Comparison of ENCODE assay signal across 10 cellular contexts in the genomic region with DNA sequence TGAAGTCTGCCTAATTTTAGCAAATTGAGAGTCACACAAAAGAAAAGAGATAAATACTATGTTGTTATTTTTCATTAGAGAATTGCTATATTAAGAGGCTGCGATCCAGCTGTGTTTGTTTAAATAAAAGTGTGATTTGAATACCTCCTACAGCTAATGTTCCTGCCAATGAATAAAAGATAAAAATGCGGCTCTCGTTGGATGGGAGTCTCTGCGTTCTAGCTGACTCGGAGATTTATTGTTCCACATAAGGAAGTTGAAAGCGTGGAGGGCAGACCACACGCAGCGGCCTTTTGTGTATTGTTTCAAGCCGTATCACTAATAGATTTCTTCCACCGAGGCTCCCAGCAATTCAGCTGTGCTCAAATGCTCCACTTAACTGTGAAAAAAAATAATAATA.
DNase-seq lines count a peak whose midpoint lies in the region; ATAC-seq, FAIRE-seq and TF ChIP-seq lines count a peak whose summit lies in the region.
"Had no signal": no experiment of that assay in that cellular context is flagged by ENCODE, and none has a peak within 500 bp of the region (broad histone marks: within the 10 kb centered on the region; RNA-seq: fewer than 3 reads in every experiment).

No MANE protein-coding gene starts in this region.

- H3K4me1 ChIP-seq in astrocyte (ENCODE audit: insufficient read depth, low read length) (peaks cover 7% of the 10 kb centered on the region), left lung (no peaks in the 10 kb centered on the region)
- H3K4me1 ChIP-seq: breast epithelium had no signal

- peak overlapping the region; percentile 55 for H3K4me2 ChIP-seq in astrocyte (ENCODE audit: low read length)

- H3K4me1 Mint-ChIP-seq in astrocyte (ENCODE audit: low read depth, unreplicated experiment), result peaks cover 12% of the 10 kb centered on the region
- no peaks in the 10 kb centered on the region for H3K4me1 Mint-ChIP-seq in activated naive CD8-positive, alpha-beta T cell treated with anti-CD3 and anti-CD28 coated beads, Interleukin-2, amount 50 U/mL, for 24 hours
- H3K4me1 Mint-ChIP-seq: activated CD8-positive, alpha-beta memory T cell treated with anti-CD3 and anti-CD28 coated beads, Interleukin-2, amount 10 ng/mL, durations not matched to agents 7 days and 5 days had no signal

- H3K4me3 ChIP-seq in astrocyte (ENCODE audit: insufficient read depth, low read depth, low read length) (peak overlapping the region; percentile 20), left lung (no peak overlapping the region)
- H3K4me3 ChIP-seq: breast epithelium had no signal

- H3K79me2 ChIP-seq in astrocyte (ENCODE audit: insufficient read depth, low read length), result no peaks in the 10 kb centered on the region

- H3K9me3 ChIP-seq in astrocyte (ENCODE audit: insufficient read depth, low read depth, low read length), result no peaks in the 10 kb centered on the region
- no peaks in the 10 kb centered on the region for H3K9me3 ChIP-seq in left lung
- H3K9me3 ChIP-seq: breast epithelium had no signal

- H3K27ac Mint-ChIP-seq in astrocyte (ENCODE audit: unreplicated experiment), result no peak overlapping the region
- H3K27ac Mint-ChIP-seq in activated naive CD8-positive, alpha-beta T cell treated with anti-CD3 and anti-CD28 coated beads, Interleukin-2, amount 50 U/mL, for 24 hours, result no peak overlapping the region
- H3K27ac Mint-ChIP-seq: activated CD8-positive, alpha-beta memory T cell treated with anti-CD3 and anti-CD28 coated beads, Interleukin-2, amount 10 ng/mL, durations not matched to agents 7 days and 5 days had no signal

- no peak overlapping the region for H3K27ac ChIP-seq in astrocyte (ENCODE audit: low read depth, low read length)
- H3K27ac ChIP-seq in left lung, result no peak overlapping the region

- peaks cover 6% of the 10 kb centered on the region for H3K27me3 Mint-ChIP-seq in astrocyte (ENCODE audit: low read depth, unreplicated experiment)
- peaks cover 9% of the 10 kb centered on the region for H3K27me3 Mint-ChIP-seq in activated naive CD8-positive, alpha-beta T cell treated with anti-CD3 and anti-CD28 coated beads, Interleukin-2, amount 50 U/mL, for 24 hours

- no peaks in the 10 kb centered on the region for H3K36me3 Mint-ChIP-seq in astrocyte (ENCODE audit: low read depth, unreplicated experiment)
- no peaks in the 10 kb centered on the region for H3K36me3 Mint-ChIP-seq in activated naive CD8-positive, alpha-beta T cell treated with anti-CD3 and anti-CD28 coated beads, Interleukin-2, amount 50 U/mL, for 24 hours (ENCODE audit: low read depth)
- H3K36me3 Mint-ChIP-seq: activated CD8-positive, alpha-beta memory T cell treated with anti-CD3 and anti-CD28 coated beads, Interleukin-2, amount 10 ng/mL, durations not matched to agents 7 days and 5 days had no signal

- no peak for FAIRE-seq in astrocyte (lab: Jason Lieb, UNC)

- DNase-seq in Ammon's horn (ENCODE audit: low spot score) (peak; percentile 57), NCI-H187 treated with DMSO at 0.1 percent for 48 hours (lab: John Stamatoyannopoulos, UW) (peak; percentile 42), astrocyte (ENCODE audit: low read depth) (peak; percentile 51), left lung (peak in 1 of 2 donors; percentile 17)
- no peak for DNase-seq in activated naive CD8-positive, alpha-beta T cell treated with anti-CD3 and anti-CD28 coated beads, Interleukin-2, amount 50 U/mL, for 24 hours
- DNase-seq: activated CD8-positive, alpha-beta memory T cell treated with anti-CD3 and anti-CD28 coated beads, Interleukin-2, amount 10 ng/mL, durations not matched to agents 7 days and 5 days had no signal

- no peak overlapping the region for H3K9ac ChIP-seq in astrocyte (ENCODE audit: low read length)

- no peaks in the 10 kb centered on the region for H4K20me1 ChIP-seq in astrocyte (ENCODE audit: insufficient read depth, low read length)

- H2AFZ ChIP-seq in astrocyte (ENCODE audit: low read depth, low read length), result peak overlapping the region; percentile 13

- H3K27me3 ChIP-seq in astrocyte (ENCODE audit: insufficient read depth, low read length) (no peaks in the 10 kb centered on the region), left lung (no peaks in the 10 kb centered on the region)
- H3K27me3 ChIP-seq: breast epithelium had no signal

- TF ChIP-seq CTCF in astrocyte (IDR thresholded peaks at IDR 0.05; ENCODE audit: insufficient read depth, low read depth, low read length) (no peak), left lung (IDR thresholded peaks at IDR 0.05) (no peak)

- intact Hi-C loops in left lung (cut with DNase I), result no loop called here

- H3K36me3 ChIP-seq in astrocyte (ENCODE audit: insufficient read depth, low read length), result no peaks in the 10 kb centered on the region
- no peaks in the 10 kb centered on the region for H3K36me3 ChIP-seq in left lung
- H3K36me3 ChIP-seq: breast epithelium had no signal

- no peak overlapping the region for H3K4me3 Mint-ChIP-seq in astrocyte (ENCODE audit: unreplicated experiment)
- H3K4me3 Mint-ChIP-seq in activated naive CD8-positive, alpha-beta T cell treated with anti-CD3 and anti-CD28 coated beads, Interleukin-2, amount 50 U/mL, for 24 hours, result no peak overlapping the region
- H3K4me3 Mint-ChIP-seq: activated CD8-positive, alpha-beta memory T cell treated with anti-CD3 and anti-CD28 coated beads, Interleukin-2, amount 10 ng/mL, durations not matched to agents 7 days and 5 days had no signal

- peak; percentile 37 for ATAC-seq in left lung
- ATAC-seq in activated naive CD8-positive, alpha-beta T cell treated with anti-CD3 and anti-CD28 coated beads, Interleukin-2, amount 50 U/mL, for 24 hours, result no peak
- ATAC-seq in GM19395 (IDR thresholded peaks at IDR 0.05; ENCODE audit: unreplicated experiment), result no peak
- no peak for ATAC-seq in HG02759 (IDR thresholded peaks at IDR 0.05; ENCODE audit: unreplicated experiment)
- no peak for ATAC-seq in GM19324 (IDR thresholded peaks at IDR 0.05; ENCODE audit: low FRiP score, unreplicated experiment)
- ATAC-seq: activated CD8-positive, alpha-beta memory T cell treated with anti-CD3 and anti-CD28 coated beads, Interleukin-2, amount 10 ng/mL, durations not matched to agents 7 days and 5 days had no signal

- no peaks in the 10 kb centered on the region for H3K9me3 Mint-ChIP-seq in astrocyte (ENCODE audit: unreplicated experiment)
- H3K9me3 Mint-ChIP-seq in activated naive CD8-positive, alpha-beta T cell treated with anti-CD3 and anti-CD28 coated beads, Interleukin-2, amount 50 U/mL, for 24 hours, result no peaks in the 10 kb centered on the region
